1 cellular context compared by ENCODE assay signal in genomic region chr17:75400326-75400939, GRCh38.
TF ChIP-seq lines count a peak whose summit lies in the region.

No MANE protein-coding gene starts in this region.

TF ChIP-seq in GM23338, 12 proteins besides CTCF, POLR2A, EP300 and RAD21 (continued from another document):
- TF ChIP-seq ZNF462 (CRISPR knock-in tag; IDR thresholded peaks at IDR 0.05) (no peak), POLR2AphosphoS5 (IDR thresholded peaks at IDR 0.05; ENCODE audit: low read depth) (no peak), EZH2phosphoT487 (IDR thresholded peaks at IDR 0.05; ENCODE audit: unreplicated experiment) (no peak)
